ENCODE assay signal across 1 cellular context in the genomic region with DNA sequence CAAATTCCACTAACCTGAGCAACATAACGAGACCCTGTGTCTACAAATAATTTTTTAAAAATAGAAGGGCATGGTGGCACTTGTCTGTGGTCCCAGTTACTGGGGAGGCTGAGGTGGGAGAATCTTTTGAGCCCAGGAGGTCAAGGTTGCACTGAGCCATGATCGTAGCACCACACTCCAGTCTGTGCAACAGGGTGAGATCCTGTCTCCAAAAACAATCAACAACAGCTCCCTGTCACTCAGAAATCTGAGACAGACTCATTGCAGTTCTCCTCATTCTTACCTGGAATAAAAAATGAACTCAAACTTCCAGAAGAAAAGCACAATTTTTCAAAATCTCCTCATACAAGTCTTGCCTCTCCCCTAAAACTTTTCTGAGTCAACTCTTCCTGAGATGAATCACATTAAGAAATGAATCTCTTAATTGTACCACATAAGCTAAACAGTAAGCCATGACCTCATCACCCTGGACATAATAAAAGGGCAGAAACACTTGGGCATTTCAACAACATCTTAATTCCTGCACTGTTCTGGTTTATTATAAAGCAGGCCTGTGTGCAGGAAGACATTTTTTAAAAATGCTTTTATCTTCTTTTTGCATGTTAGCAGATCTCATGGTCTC.
TF ChIP-seq lines count a peak whose summit lies in the region.

No MANE protein-coding gene starts in this region.

TF ChIP-seq in HCT116, 20 proteins besides CTCF, POLR2A, EP300 and RAD21 (continued from another document):
- TF ChIP-seq, protein P1, sequence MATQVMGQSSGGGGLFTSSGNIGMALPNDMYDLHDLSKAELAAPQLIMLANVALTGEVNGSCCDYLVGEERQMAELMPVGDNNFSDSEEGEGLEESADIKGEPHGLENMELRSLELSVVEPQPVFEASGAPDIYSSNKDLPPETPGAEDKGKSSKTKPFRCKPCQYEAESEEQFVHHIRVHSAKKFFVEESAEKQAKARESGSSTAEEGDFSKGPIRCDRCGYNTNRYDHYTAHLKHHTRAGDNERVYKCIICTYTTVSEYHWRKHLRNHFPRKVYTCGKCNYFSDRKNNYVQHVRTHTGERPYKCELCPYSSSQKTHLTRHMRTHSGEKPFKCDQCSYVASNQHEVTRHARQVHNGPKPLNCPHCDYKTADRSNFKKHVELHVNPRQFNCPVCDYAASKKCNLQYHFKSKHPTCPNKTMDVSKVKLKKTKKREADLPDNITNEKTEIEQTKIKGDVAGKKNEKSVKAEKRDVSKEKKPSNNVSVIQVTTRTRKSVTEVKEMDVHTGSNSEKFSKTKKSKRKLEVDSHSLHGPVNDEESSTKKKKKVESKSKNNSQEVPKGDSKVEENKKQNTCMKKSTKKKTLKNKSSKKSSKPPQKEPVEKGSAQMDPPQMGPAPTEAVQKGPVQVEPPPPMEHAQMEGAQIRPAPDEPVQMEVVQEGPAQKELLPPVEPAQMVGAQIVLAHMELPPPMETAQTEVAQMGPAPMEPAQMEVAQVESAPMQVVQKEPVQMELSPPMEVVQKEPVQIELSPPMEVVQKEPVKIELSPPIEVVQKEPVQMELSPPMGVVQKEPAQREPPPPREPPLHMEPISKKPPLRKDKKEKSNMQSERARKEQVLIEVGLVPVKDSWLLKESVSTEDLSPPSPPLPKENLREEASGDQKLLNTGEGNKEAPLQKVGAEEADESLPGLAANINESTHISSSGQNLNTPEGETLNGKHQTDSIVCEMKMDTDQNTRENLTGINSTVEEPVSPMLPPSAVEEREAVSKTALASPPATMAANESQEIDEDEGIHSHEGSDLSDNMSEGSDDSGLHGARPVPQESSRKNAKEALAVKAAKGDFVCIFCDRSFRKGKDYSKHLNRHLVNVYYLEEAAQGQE (IDR thresholded peaks at IDR 0.05; ENCODE audit: low read depth) = no peak
- TF ChIP-seq, protein P2, sequence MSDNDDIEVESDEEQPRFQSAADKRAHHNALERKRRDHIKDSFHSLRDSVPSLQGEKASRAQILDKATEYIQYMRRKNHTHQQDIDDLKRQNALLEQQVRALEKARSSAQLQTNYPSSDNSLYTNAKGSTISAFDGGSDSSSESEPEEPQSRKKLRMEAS (IDR thresholded peaks at IDR 0.05) = no peak
- TF ChIP-seq SIN3A (IDR thresholded peaks at IDR 0.05; ENCODE audit: low read depth) = no peak
- peak; percentile 57 for TF ChIP-seq TCF7L2 (IDR thresholded peaks at IDR 0.05; ENCODE audit: borderline replicate concordance, extremely low read depth, insufficient read depth, insufficient read length)
- peak; percentile 65 for TF ChIP-seq JUND (IDR thresholded peaks at IDR 0.05)
TF ChIP-seq in HCT116: peak in this region for 5.
